In genomic region chr18:9508446-9509025, GRCh38 we compare ENCODE assay signal across 22 cellular contexts. TPM values are rescaled to one million over a fixed set of nuclear protein-coding genes. Genes with fewer than 3 reads are reported as not detected.
DNase-seq lines count a peak whose midpoint lies in the region; ATAC-seq, FAIRE-seq and TF ChIP-seq lines count a peak whose summit lies in the region.
"Had no signal": no experiment of that assay in that cellular context is flagged by ENCODE, and none has a peak within 500 bp of the region (broad histone marks: within the 10 kb centered on the region; RNA-seq: fewer than 3 reads in every experiment).

No MANE protein-coding gene starts in this region.

- POLR2A ChIA-PET in HepG2 (lab: Yijun Ruan, JAX): no interaction called here

- no peak for TF ChIP-seq POLR2A in HepG2 (IDR thresholded peaks at IDR 0.05; ENCODE audit: insufficient read depth in 1 of 2, low read depth in 2 of 2, low read length in 2 of 2)
- no peak for TF ChIP-seq POLR2A in right lobe of liver (IDR thresholded peaks at IDR 0.05)

- CTCF ChIA-PET in HepG2 (lab: Yijun Ruan, JAX; ENCODE audit: low intra/inter-chr PET ratio, low total read pairs): no interaction called here

- peaks cover 0 to 2% of the 10 kb centered on the region in 2 experiments; a peak in 1 of 5 replicates for H3K36me3 ChIP-seq in HepG2 (replicated peaks in 1 of 2; ENCODE audit: control insufficient read depth in 1 of 2, insufficient read depth in 2 of 2, low read length in 2 of 2)
- H3K36me3 ChIP-seq in right lobe of liver: peaks cover 0 to 4% (median 0%) of the 10 kb centered on the region in 4 donors

- H3K27ac Mint-ChIP-seq in memory B cell: peak overlapping the region; percentile 73
- H3K27ac Mint-ChIP-seq in stimulated activated effector memory CD8-positive, alpha-beta T cell treated with anti-CD3 and anti-CD28 coated beads, Interleukin-12 subunit alpha, Interleukin-12 subunit beta, amount 100 ng/mL, for 72 hours: peak overlapping the region; percentile 4

- in situ Hi-C loops in HepG2 (cut with HindIII; ENCODE audit: extremely low pct_ligation_motif_present, low pct_unique_long_range_greater_than_20kb): no loop called here

- H3K79me2 ChIP-seq in HepG2 (ENCODE audit: insufficient read depth, low read length): peaks cover 29% of the 10 kb centered on the region

- no peak overlapping the region for H2AFZ ChIP-seq in HepG2 (ENCODE audit: low read length)

- peaks cover 21% of the 10 kb centered on the region for H3K4me1 Mint-ChIP-seq in memory B cell
- H3K4me1 Mint-ChIP-seq in stimulated activated effector memory CD8-positive, alpha-beta T cell treated with anti-CD3 and anti-CD28 coated beads, Interleukin-12 subunit alpha, Interleukin-12 subunit beta, amount 100 ng/mL, for 72 hours: peaks cover 41% of the 10 kb centered on the region

- H4K20me1 ChIP-seq in HepG2 (ENCODE audit: insufficient read depth, low read length): 0 out of 2 replicates have a peak, but pooled peaks cover 3% of the 10 kb centered on the region

- H3K4me2 ChIP-seq in HepG2 (ENCODE audit: low read depth, low read length): no peak overlapping the region
- H3K4me2 ChIP-seq: KMS-11 had no signal

- FAIRE-seq in HepG2 (lab: Jason Lieb, UNC): no peak
- FAIRE-seq: GM12891 had no signal

- peaks cover 1% of the 10 kb centered on the region; the same call in 1 of the 2 replicates for H3K9me3 ChIP-seq in HepG2 (ENCODE audit: low read length)
- H3K9me3 ChIP-seq in right lobe of liver: no peaks in the 10 kb centered on the region

- H3K27me3 ChIP-seq in HepG2 (ENCODE audit: control insufficient read depth in 1 of 2, insufficient read depth in 2 of 2, low read length in 2 of 2) (no peaks in the 10 kb centered on the region), right lobe of liver (no peaks in the 10 kb centered on the region)

- H3K4me1 ChIP-seq in HepG2 (ENCODE audit: insufficient read depth, low read length): peaks cover 9% of the 10 kb centered on the region
- no peaks in the 10 kb centered on the region for H3K4me1 ChIP-seq in right lobe of liver

- WGBS in HepG2 (ENCODE audit: low lambda C conversion rate): 96% methylated on average over 2 of the region's 2 CpGs
- 54% methylated on average over 2 of the region's 2 CpGs for WGBS in right lobe of liver (ENCODE audit: insufficient coverage, low coverage, low lambda C conversion rate, missing lambda C conversion rate)

- H3K4me3 Mint-ChIP-seq in memory B cell: no peak overlapping the region
- H3K4me3 Mint-ChIP-seq in stimulated activated effector memory CD8-positive, alpha-beta T cell treated with anti-CD3 and anti-CD28 coated beads, Interleukin-12 subunit alpha, Interleukin-12 subunit beta, amount 100 ng/mL, for 72 hours: no peak overlapping the region
- H3K4me3 Mint-ChIP-seq: CD14-positive monocyte had no signal

- intact Hi-C loops in HepG2 (cut with micrococcal nuclease; ENCODE audit: unreplicated experiment): no loop called here
- intact Hi-C loops in right lobe of liver (cut with DNase I): no loop called here

- H3K9ac ChIP-seq in HepG2 (ENCODE audit: insufficient read depth, low read depth, low read length): no peak overlapping the region
- H3K9ac ChIP-seq: KMS-11 had no signal

- H3K27me3 Mint-ChIP-seq in memory B cell: no peaks in the 10 kb centered on the region

- ATAC-seq in HepG2 (no peak), right lobe of liver (no peak), memory B cell (ENCODE audit: low read depth) (no peak), HG03378 (IDR thresholded peaks at IDR 0.05; ENCODE audit: unreplicated experiment) (no peak)
- ATAC-seq in stimulated activated effector memory CD8-positive, alpha-beta T cell treated with anti-CD3 and anti-CD28 coated beads, Interleukin-12 subunit alpha, Interleukin-12 subunit beta, amount 100 ng/mL, for 72 hours: no peak
- ATAC-seq: PC-3 had no signal

- no peaks in the 10 kb centered on the region for H3K9me3 Mint-ChIP-seq in memory B cell
- H3K9me3 Mint-ChIP-seq in stimulated activated effector memory CD8-positive, alpha-beta T cell treated with anti-CD3 and anti-CD28 coated beads, Interleukin-12 subunit alpha, Interleukin-12 subunit beta, amount 100 ng/mL, for 72 hours: no peaks in the 10 kb centered on the region

- H3K27ac ChIP-seq in HepG2 (ENCODE audit: extremely low read length, insufficient read depth, low read length): no peak overlapping the region
- no peak overlapping the region for H3K27ac ChIP-seq in right lobe of liver
- H3K27ac ChIP-seq in VCaP: peak overlapping the region; percentile 77
- H3K27ac ChIP-seq: 22Rv1, KMS-11 had no signal

- no peak for TF ChIP-seq RAD21 in HepG2 (CRISPR knock-in tag; IDR thresholded peaks at IDR 0.05)

- BruUV-seq in HepG2 (replicated peaks; lab: Mats Ljungman, UMichigan): no TSS peak

- DNase-seq in HepG2 (ENCODE audit: low spot score) (no peak), right lobe of liver (no peak), memory B cell (ENCODE audit: low spot score in 2 of 2) (no peak), GM10266 (ENCODE audit: extremely low spot score) (no peak), NCI-H526 (lab: John Stamatoyannopoulos, UW) (no peak)
- no peak for DNase-seq in stimulated activated effector memory CD8-positive, alpha-beta T cell treated with anti-CD3 and anti-CD28 coated beads, Interleukin-12 subunit alpha, Interleukin-12 subunit beta, amount 100 ng/mL, for 72 hours (ENCODE audit: low spot score in 2 of 2)
- DNase-seq: DMS53, EL, GOT3, NCI-H1417, NCI-H187, NCI-H2107, NCI-H226, PC-3, RPMI8226, SIG-M5 had no signal

- H3K4me3 ChIP-seq in HepG2 (replicated peaks in 1 of 3; ENCODE audit: insufficient read depth in 1 of 3, low read depth in 2 of 3, low read length in 3 of 3): no peak overlapping the region
- H3K4me3 ChIP-seq in right lobe of liver: no peak overlapping the region

- TF ChIP-seq CTCF in HepG2 (CRISPR knock-in tag; IDR thresholded peaks at IDR 0.05) (no peak), right lobe of liver (IDR thresholded peaks at IDR 0.05) (no peak), VCaP (conservative IDR thresholded peaks at IDR 0.05) (no peak), GM10266 (IDR thresholded peaks at IDR 0.05; ENCODE audit: control insufficient read depth, insufficient read depth, low read depth, missing control alignments) (no peak)

- H3K36me3 Mint-ChIP-seq in memory B cell: peaks cover 11% of the 10 kb centered on the region
- peaks cover 11% of the 10 kb centered on the region for H3K36me3 Mint-ChIP-seq in stimulated activated effector memory CD8-positive, alpha-beta T cell treated with anti-CD3 and anti-CD28 coated beads, Interleukin-12 subunit alpha, Interleukin-12 subunit beta, amount 100 ng/mL, for 72 hours

- TF ChIP-seq EP300 in HepG2 (IDR thresholded peaks at IDR 0.05; ENCODE audit: low read depth in 2 of 2, low read length in 2 of 2) (no peak), HepG2 (CRISPR knock-in tag; IDR thresholded peaks at IDR 0.05; ENCODE audit: borderline replicate concordance) (no peak)

TF ChIP-seq in HepG2, 621 proteins besides CTCF, POLR2A, EP300 and RAD21:
- peak; percentile 70 to 84 for TF ChIP-seq MAFK (conservative IDR thresholded peaks at IDR 0.05 in 1 of 2, IDR thresholded peaks at IDR 0.05 in 1 of 2; ENCODE audit: low read length in 2 of 2)
- no peak for TF ChIP-seq SNRNP70 (IDR thresholded peaks at IDR 0.05; ENCODE audit: low read depth, low read length)
- no peak for TF ChIP-seq ZMYM3 (CRISPR knock-in tag; IDR thresholded peaks at IDR 0.05)
- no peak for TF ChIP-seq GFI1 (CRISPR knock-in tag; IDR thresholded peaks at IDR 0.05; ENCODE audit: borderline replicate concordance)
- TF ChIP-seq ZNF800 (CRISPR knock-in tag; IDR thresholded peaks at IDR 0.05): no peak
- peak; percentile 79 for TF ChIP-seq MAFF (IDR thresholded peaks at IDR 0.05; ENCODE audit: low read depth, low read length)
- TF ChIP-seq TOPORS (CRISPR knock-in tag; IDR thresholded peaks at IDR 0.05): no peak

RNA-seq across cellular contexts. Expression of gene RALBP1, which starts 33.2 kb away (rescaled TPM):
- total RNA-seq in HepG2 (2016; rRNA removed; fragmentation: Illumina TruSeq; extraction: Trizol) (33.1 and 39.9 TPM in 2 replicates), right lobe of liver (10 to 100 TPM; 16.3 to 35.9 (median 21.5) TPM)
- 9.4 and 10.0 TPM in 2 replicates for total RNA-seq in HepG2 (2016; cell fraction: cytosol; rRNA removed; fragmentation: Illumina TruSeq; extraction: Trizol; ENCODE audit: low read depth)
- 30.2 and 34.3 TPM in 2 replicates for total RNA-seq in HepG2 (2016; cell fraction: insoluble cytoplasmic fraction; rRNA removed; fragmentation: Illumina TruSeq; extraction: Trizol)
- 30.2 and 31.0 TPM in 2 replicates for total RNA-seq in HepG2 (2016; cell fraction: membrane; rRNA removed; fragmentation: Illumina TruSeq; extraction: Trizol)
- 13.8 and 14.2 TPM in 2 replicates for total RNA-seq in HepG2 (2016; cell fraction: nucleus; rRNA removed; fragmentation: Illumina TruSeq; extraction: Trizol)
- 23.6 and 24.5 TPM in 2 replicates for polyA plus RNA-seq in HepG2 (2011; rRNA removed)
- polyA plus RNA-seq in HepG2 (2011; cell fraction: cytosol; rRNA removed): 29.3 and 33.5 TPM in 2 replicates
- 13.3 and 15.1 TPM in 2 replicates for polyA plus RNA-seq in HepG2 (2011; cell fraction: nucleus; rRNA removed)
- polyA plus RNA-seq in HepG2 (2012): 26.8 and 27.1 TPM in 2 replicates
- polyA plus RNA-seq in HepG2 (2016; cell fraction: cytosol; fragmentation: Illumina TruSeq; extraction: Trizol; ENCODE audit: low read depth): 7.0 and 8.2 TPM in 2 replicates
- polyA plus RNA-seq in HepG2 (2016; cell fraction: insoluble cytoplasmic fraction; fragmentation: Illumina TruSeq; extraction: Trizol; ENCODE audit: low read depth): 32.1 and 36.3 TPM in 2 replicates
- 22.0 and 22.5 TPM in 2 replicates for polyA plus RNA-seq in HepG2 (2016; cell fraction: membrane; fragmentation: Illumina TruSeq; extraction: Trizol; ENCODE audit: low read depth)
- polyA plus RNA-seq in HepG2 (2016; cell fraction: nucleus; fragmentation: Illumina TruSeq; extraction: Trizol; ENCODE audit: insufficient read depth, low read depth): 18.9 and 19.8 TPM in 2 replicates
- polyA minus RNA-seq in HepG2 (2011; rRNA and poly(A)+ RNA removed; ENCODE audit: low replicate concordance): 27.4 and 36.7 TPM in 2 replicates
- polyA minus RNA-seq in HepG2 (2011; cell fraction: cytosol; rRNA and poly(A)+ RNA removed): 18.6 and 19.0 TPM in 2 replicates
- 17.0 and 17.4 TPM in 2 replicates for polyA minus RNA-seq in HepG2 (2011; cell fraction: nucleus; rRNA and poly(A)+ RNA removed)
